In genomic region chr6:26215200-26216014, GRCh38 we compare ENCODE assay signal across 7 cellular contexts.
DNase-seq lines count a peak whose midpoint lies in the region; ATAC-seq, FAIRE-seq and TF ChIP-seq lines count a peak whose summit lies in the region.

No MANE protein-coding gene starts in this region.

- H3K27ac ChIP-seq in HepG2 (ENCODE audit: extremely low read length, insufficient read depth, low read length), result peak overlapping the region; percentile 89

- H4K20me1 ChIP-seq in HepG2 (ENCODE audit: insufficient read depth, low read length), result no peaks in the 10 kb centered on the region

- no peaks in the 10 kb centered on the region for H3K79me2 ChIP-seq in HepG2 (ENCODE audit: insufficient read depth, low read length)

- DNase-seq in GM12864 (ENCODE audit: low read depth) (no peak), M059J (ENCODE audit: low read depth) (peak; percentile 55), astrocyte of the hippocampus (ENCODE audit: low read depth, low spot score) (peak; percentile 41), HepG2 (ENCODE audit: low spot score) (peak; percentile 39), D341Med (ENCODE audit: low spot score) (no peak)

- TF ChIP-seq RAD21 in HepG2 (CRISPR knock-in tag; IDR thresholded peaks at IDR 0.05), result no peak

- POLR2A ChIA-PET in HepG2 (lab: Yijun Ruan, JAX), result interaction anchor here (1.1 to 6.1 kb wide), 27 partner anchors 8 to 1679 kb away, joined by 3 to 336 read pairs (median 11); partner anchors contain the start of gene HMGN4

- intact Hi-C loops in HepG2 (cut with micrococcal nuclease; ENCODE audit: unreplicated experiment), result loop anchor here (1.0 to 5.0 kb wide), 7 partner anchors 10 to 158 kb away; a partner anchor contains a TSS

- peak overlapping the region; percentile 91 for H3K4me2 ChIP-seq in HepG2 (ENCODE audit: low read depth, low read length)

- H3K9ac ChIP-seq in HepG2 (ENCODE audit: insufficient read depth, low read depth, low read length), result peak overlapping the region; percentile 63

- TF ChIP-seq EP300 in HepG2 (IDR thresholded peaks at IDR 0.05; ENCODE audit: low read depth in 2 of 2, low read length in 2 of 2) (no peak), HepG2 (CRISPR knock-in tag; IDR thresholded peaks at IDR 0.05; ENCODE audit: borderline replicate concordance) (no peak)

- H3K4me1 ChIP-seq in HepG2 (ENCODE audit: insufficient read depth, low read length), result peaks cover 30% of the 10 kb centered on the region

- H3K27me3 ChIP-seq in HepG2 (ENCODE audit: control insufficient read depth in 1 of 2, insufficient read depth in 2 of 2, low read length in 2 of 2), result no peaks in the 10 kb centered on the region; a peak in 1 of 5 replicates

- H3K9me3 ChIP-seq in HepG2 (ENCODE audit: low read length), result no peaks in the 10 kb centered on the region

- H2AFZ ChIP-seq in HepG2 (ENCODE audit: low read length), result no peak overlapping the region

- H3K4me3 ChIP-seq in GM12864 (ENCODE audit: low read depth, low read length), result peak overlapping the region; percentile 42
- peak overlapping the region; percentile 54 to 75 (median 72) for H3K4me3 ChIP-seq in HepG2 (replicated peaks in 1 of 3; ENCODE audit: insufficient read depth in 1 of 3, low read depth in 2 of 3, low read length in 3 of 3)

- in situ Hi-C loops in HepG2 (cut with HindIII; ENCODE audit: extremely low pct_ligation_motif_present, low pct_unique_long_range_greater_than_20kb), result no loop called here

- ATAC-seq in HepG2 (peak; percentile 34), HG02981 (IDR thresholded peaks at IDR 0.05; ENCODE audit: unreplicated experiment) (no peak), HG02884 (IDR thresholded peaks at IDR 0.05; ENCODE audit: unreplicated experiment) (no peak)

- no TSS peak for BruUV-seq in HepG2 (replicated peaks; lab: Mats Ljungman, UMichigan)

- CTCF ChIA-PET in HepG2 (lab: Yijun Ruan, JAX; ENCODE audit: low intra/inter-chr PET ratio, low total read pairs), result no interaction called here

- WGBS in HepG2 (ENCODE audit: low lambda C conversion rate), result 44% methylated on average over 30 of the region's 30 CpGs

- peak; percentile 64 to 81; a peak in 3 of 4 replicates for TF ChIP-seq POLR2A in HepG2 (IDR thresholded peaks at IDR 0.05; ENCODE audit: insufficient read depth in 1 of 2, low read depth in 2 of 2, low read length in 2 of 2)

- FAIRE-seq in HepG2 (lab: Jason Lieb, UNC), result no peak

- no peaks in the 10 kb centered on the region for H3K36me3 ChIP-seq in HepG2 (replicated peaks in 1 of 2; ENCODE audit: control insufficient read depth in 1 of 2, insufficient read depth in 2 of 2, low read length in 2 of 2)

- TF ChIP-seq CTCF in GM12864 (IDR thresholded peaks at IDR 0.05; ENCODE audit: low read depth, low read length, missing control alignments) (no peak), HepG2 (CRISPR knock-in tag; IDR thresholded peaks at IDR 0.05) (no peak)

TF ChIP-seq in HepG2, 621 proteins besides CTCF, POLR2A, EP300 and RAD21 (continues in another document):
- TF ChIP-seq ZFP91 (CRISPR knock-in tag; IDR thresholded peaks at IDR 0.05; ENCODE audit: borderline replicate concordance) (0 out of 2 replicates have a peak, but pooled peaks have one; percentile 19), ZBTB38 (CRISPR knock-in tag; IDR thresholded peaks at IDR 0.05) (peak; percentile 84), NFATC3 (CRISPR knock-in tag; IDR thresholded peaks at IDR 0.05) (no peak), ZFP82 (CRISPR knock-in tag; IDR thresholded peaks at IDR 0.05; ENCODE audit: borderline replicate concordance) (peak; percentile 69; the same call in 1 of the 2 replicates), ZNF430 (CRISPR knock-in tag; IDR thresholded peaks at IDR 0.05) (0 out of 2 replicates have a peak, but pooled peaks have one; percentile 16), NFIB (CRISPR knock-in tag; IDR thresholded peaks at IDR 0.05; ENCODE audit: borderline replicate concordance) (no peak), HOXA3 (CRISPR knock-in tag; IDR thresholded peaks at IDR 0.05) (0 out of 2 replicates have a peak, but pooled peaks have one; percentile 16), FOXK1 (CRISPR knock-in tag; IDR thresholded peaks at IDR 0.05; ENCODE audit: borderline replicate concordance, low read depth) (no peak), ZFP36L1 (CRISPR knock-in tag; IDR thresholded peaks at IDR 0.05) (no peak), ARNTL (CRISPR knock-in tag; IDR thresholded peaks at IDR 0.05) (0 out of 2 replicates have a peak, but pooled peaks have one; percentile 4), HNF1B (CRISPR knock-in tag; IDR thresholded peaks at IDR 0.05) (no peak), ZNF280D (CRISPR knock-in tag; IDR thresholded peaks at IDR 0.05) (no peak), NR2F6 (IDR thresholded peaks at IDR 0.05) (peak; percentile 35; the same call in 1 of the 2 replicates), NR2F6 (CRISPR knock-in tag; IDR thresholded peaks at IDR 0.05) (no peak; the same call in 1 of the 2 replicates), TFAP4 (IDR thresholded peaks at IDR 0.05; ENCODE audit: borderline replicate concordance, low read depth) (no peak), PRMT3 (CRISPR knock-in tag; IDR thresholded peaks at IDR 0.05; ENCODE audit: borderline replicate concordance, low read depth) (no peak), ZNF362 (CRISPR knock-in tag; IDR thresholded peaks at IDR 0.05; ENCODE audit: borderline replicate concordance) (0 out of 2 replicates have a peak, but pooled peaks have one; percentile 10), ZNF510 (CRISPR knock-in tag; IDR thresholded peaks at IDR 0.05; ENCODE audit: low read depth) (peak; percentile 20; the same call in 1 of the 2 replicates), POGZ (CRISPR knock-in tag; IDR thresholded peaks at IDR 0.05) (peak; percentile 35; the same call in 1 of the 2 replicates)

Comparison
In these comparisons a context has a peak if more than half of its experiments do, and no peak if none do; other contexts are left out.
1. DNase-seq: peak in M059J (single experiment), astrocyte of the hippocampus (single experiment) and HepG2 (single experiment); none in GM12864 (single experiment) and D341Med (single experiment).